ENCODE assay signal across 8 cellular contexts in the genomic region with DNA sequence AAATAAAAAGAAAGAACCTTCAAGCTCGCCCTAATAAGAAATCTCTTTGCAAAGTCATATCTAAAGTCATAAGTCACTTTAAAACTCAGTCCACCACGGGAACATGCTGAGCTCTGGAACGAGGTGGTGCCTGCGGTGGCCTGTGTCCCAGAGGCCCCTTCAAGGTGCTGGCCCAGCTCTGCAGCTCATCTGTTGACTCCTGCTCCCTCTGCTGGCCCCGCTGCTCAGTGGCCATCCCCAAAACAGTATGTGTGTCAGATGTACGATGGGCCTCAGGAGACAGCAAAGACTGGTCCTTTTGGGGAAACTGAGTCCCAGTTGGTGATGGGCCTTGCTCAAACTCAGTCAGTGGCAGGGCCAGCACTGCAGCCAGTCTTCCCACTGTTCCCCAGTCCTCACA. TPM values are rescaled to one million over a fixed set of nuclear protein-coding genes. Genes with fewer than 3 reads are reported as not detected.
A peak's percentile ranks its signal among the peaks of the same experiment; 100 is the strongest.
DNase-seq lines count a peak whose midpoint lies in the region; ATAC-seq, FAIRE-seq and TF ChIP-seq lines count a peak whose summit lies in the region.

No MANE protein-coding gene starts in this region.

- peaks cover 12% of the 10 kb centered on the region for H3K27me3 Mint-ChIP-seq in HFFc6 (ENCODE audit: insufficient read depth)

- H2AFZ ChIP-seq in keratinocyte (ENCODE audit: control insufficient read depth, low read length) = no peak overlapping the region

- H3K4me1 Mint-ChIP-seq in HFFc6 (ENCODE audit: low read depth) = no peaks in the 10 kb centered on the region

- TF ChIP-seq CTCF in BJ (IDR thresholded peaks at IDR 0.05; ENCODE audit: insufficient read depth, low read depth, low read length) = peak; percentile 78
- peak; percentile 71 for TF ChIP-seq CTCF in HFFc6 (IDR thresholded peaks at IDR 0.05)
- peak; percentile 6 to 51 (median 36) for TF ChIP-seq CTCF in adrenal gland (IDR thresholded peaks at IDR 0.05)
- peak; percentile 23 to 70 (median 67) for TF ChIP-seq CTCF in keratinocyte (optimal IDR thresholded peaks at IDR 0.05 in 1 of 3, IDR thresholded peaks at IDR 0.05 in 1 of 3, conservative IDR thresholded peaks at IDR 0.05 in 1 of 3; ENCODE audit: extremely low read depth in 1 of 3, insufficient read depth in 2 of 3, low read length in 3 of 3)

- no peak overlapping the region for H3K4me3 ChIP-seq in BJ (ENCODE audit: low read depth, low read length)
- no peak overlapping the region for H3K4me3 ChIP-seq in adrenal gland
- no peak overlapping the region for H3K4me3 ChIP-seq in keratinocyte (ENCODE audit: control insufficient read depth in 2 of 3, extremely low read depth in 1 of 3, insufficient read depth in 2 of 3, low read depth in 1 of 3, low read length in 3 of 3)
- no peak overlapping the region for H3K4me3 ChIP-seq in aorta (ENCODE audit: low read length in 2 of 2)

- H3K79me2 ChIP-seq in keratinocyte (ENCODE audit: control insufficient read depth, insufficient read depth, low read length) = no peaks in the 10 kb centered on the region

- H3K27me3 ChIP-seq in BJ (ENCODE audit: control insufficient read depth, insufficient read depth, low read length) (no peaks in the 10 kb centered on the region), adrenal gland (no peaks in the 10 kb centered on the region), keratinocyte (ENCODE audit: control insufficient read depth, extremely low read depth, insufficient read depth, low read length) (no peaks in the 10 kb centered on the region), aorta (ENCODE audit: control insufficient read depth in 1 of 2, insufficient read depth in 2 of 2, low read length in 1 of 2) (no peaks in the 10 kb centered on the region)

- no peaks in the 10 kb centered on the region for H3K36me3 Mint-ChIP-seq in HFFc6 (ENCODE audit: low read depth)

- intact Hi-C loops in adrenal gland (cut with DNase I) (no loop called here), aorta (cut with DNase I) (loop anchor here (5.0 kb wide), 1 partner anchor 549 kb away; no protein-coding TSS in a partner anchor)

- no peak for TF ChIP-seq POLR2A in adrenal gland (IDR thresholded peaks at IDR 0.05)

- H3K4me1 ChIP-seq in adrenal gland (replicated peaks in 1 of 2) = no peaks in the 10 kb centered on the region
- H3K4me1 ChIP-seq in keratinocyte (ENCODE audit: control insufficient read depth, extremely low read depth, insufficient read depth, low read length) = no peaks in the 10 kb centered on the region
- H3K4me1 ChIP-seq in aorta (ENCODE audit: control insufficient read depth in 1 of 2, insufficient read depth in 2 of 2, low read length in 2 of 2) = no peaks in the 10 kb centered on the region

- DNase-seq in BJ (ENCODE audit: low read depth) (no peak), HFFc6 (peak; percentile 33), adrenal gland (peak in 5 of 7 donors; percentile 28 to 76 (median 39)), keratinocyte (ENCODE audit: low read depth, low spot score) (no peak), aorta (peak; percentile 68 to 88), epidermal melanocyte (ENCODE audit: insufficient read length, low spot score) (no peak), NCI-H187 (lab: John Stamatoyannopoulos, UW) (no peak)

- H3K36me3 ChIP-seq in BJ (ENCODE audit: control insufficient read depth, insufficient read depth, low read length) = no peaks in the 10 kb centered on the region
- no peaks in the 10 kb centered on the region for H3K36me3 ChIP-seq in adrenal gland (replicated peaks in 1 of 2)
- no peaks in the 10 kb centered on the region for H3K36me3 ChIP-seq in keratinocyte (ENCODE audit: control insufficient read depth in 2 of 2, extremely low read depth in 1 of 2, insufficient read depth in 2 of 2, low read length in 2 of 2)
- no peaks in the 10 kb centered on the region for H3K36me3 ChIP-seq in aorta (ENCODE audit: control insufficient read depth in 1 of 2, insufficient read depth in 2 of 2, low read length in 1 of 2)

- no peak for FAIRE-seq in keratinocyte (lab: Jason Lieb, UNC)

- CTCF ChIA-PET in BJ (lab: Yijun Ruan, JAX) = interaction anchor here (0.8 to 8.8 kb wide), 14 partner anchors 8 to 291 kb away, joined by 3 to 111 read pairs (median 5); no protein-coding TSS in a partner anchor

- ATAC-seq in aorta (ENCODE audit: low FRiP score) = peak; percentile 63
- ATAC-seq in GM21786 (IDR thresholded peaks at IDR 0.05; ENCODE audit: unreplicated experiment) = no peak

- no peaks in the 10 kb centered on the region for H3K9me3 ChIP-seq in adrenal gland (replicated peaks in 1 of 3)
- H3K9me3 ChIP-seq in keratinocyte (ENCODE audit: control insufficient read depth, low read depth, low read length) = no peaks in the 10 kb centered on the region
- H3K9me3 ChIP-seq in aorta (ENCODE audit: control insufficient read depth, low read length) = no peaks in the 10 kb centered on the region

- H3K27ac ChIP-seq in adrenal gland (no peak overlapping the region), keratinocyte (ENCODE audit: control insufficient read depth, insufficient read depth, low read length) (no peak overlapping the region), aorta (ENCODE audit: low read depth in 1 of 2, low read length in 2 of 2) (no peak overlapping the region)

- H3K27ac Mint-ChIP-seq in HFFc6 = no peak overlapping the region

- no peak overlapping the region for H3K4me2 ChIP-seq in keratinocyte (ENCODE audit: control insufficient read depth, extremely low read depth, insufficient read depth, low read depth, low read length)

- no peaks in the 10 kb centered on the region for H4K20me1 ChIP-seq in keratinocyte (ENCODE audit: control insufficient read depth, extremely low read depth, insufficient read depth, low read length)

- POLR2A ChIA-PET in BJ (lab: Charles Lee) = no interaction called here

- no peak overlapping the region for H3K9ac ChIP-seq in keratinocyte (ENCODE audit: control insufficient read depth, extremely low read depth, insufficient read depth, low read length)

- 16 to 29% (median 23%) methylated on average over 6 of the region's 6 CpGs for WGBS in adrenal gland, 4 donors
- WGBS in aorta, 2 donors = 13 to 15% methylated on average over 6 of the region's 6 CpGs

- dilution Hi-C loops in keratinocyte (cut with MboI; ENCODE audit: extremely low pct_ligation_motif_present, low sequenced_read_pairs) = loop anchor here (25.0 kb wide), 1 partner anchor 184 kb away; no protein-coding TSS in a partner anchor

- no peaks in the 10 kb centered on the region for H3K9me3 Mint-ChIP-seq in HFFc6

- no peaks in the 10 kb centered on the region for H3K9me1 ChIP-seq in keratinocyte (ENCODE audit: control insufficient read depth, extremely low read depth, insufficient read depth, low read length)

- H3K4me3 Mint-ChIP-seq in HFFc6 = no peak overlapping the region

RNA-seq across cellular contexts. Expression of a gene that starts 22.8 kb away (rescaled TPM):
- polyA plus RNA-seq in BJ (2011; rRNA removed) = not detected in 2 replicates
- polyA minus RNA-seq in BJ (2011; rRNA and poly(A)+ RNA removed) = not detected in 2 replicates
- not detected for total RNA-seq in HFFc6 (2021; fragmentation: NEBNext Ultra II Directional; extraction: Animal tissue kit (Norgen Biotek cat#: 25700))
- not detected for total RNA-seq in adrenal gland
- polyA plus RNA-seq in adrenal gland = not detected
- not detected in 3 replicates for polyA plus RNA-seq in keratinocyte
- not detected for polyA plus RNA-seq in keratinocyte (2011; ENCODE audit: low read depth)
- polyA plus RNA-seq in keratinocyte (2011; cell fraction: cytosol; rRNA removed) = not detected in 2 replicates
- polyA plus RNA-seq in keratinocyte (2011; cell fraction: nucleus; rRNA removed) = not detected in 2 replicates
- polyA plus RNA-seq in keratinocyte (2012; ENCODE audit: low replicate concordance) = not detected in 2 replicates
- polyA minus RNA-seq in keratinocyte = not detected in 3 replicates
- not detected for polyA minus RNA-seq in keratinocyte (2011; cell fraction: cytosol; rRNA and poly(A)+ RNA removed)
- polyA minus RNA-seq in keratinocyte (2011; cell fraction: nucleus; rRNA and poly(A)+ RNA removed) = not detected in 2 replicates
- total RNA-seq in aorta = not detected
- polyA plus RNA-seq in aorta = not detected

Comparison
In these comparisons a context has a peak if more than half of its experiments do, and no peak if none do; other contexts are left out.
1. DNase-seq: peak in HFFc6 (single experiment), adrenal gland (5 of 7) and aorta (2 of 2); none in BJ (single experiment), keratinocyte (single experiment), epidermal melanocyte (single experiment) and NCI-H187 (0 of 2).
2. intact Hi-C loops: an anchor here in aorta (5.0 kb wide); none called in adrenal gland.
3. Peak in every context shown above with its lines, with median percentiles within 50 percentile points of each other: CTCF ChIP-seq.